15 cellular contexts compared by ENCODE assay signal in genomic region chr12:93808169-93808899, GRCh38.
"Had no signal": no experiment of that assay in that cellular context is flagged by ENCODE, and none has a peak within 500 bp of the region (broad histone marks: within the 10 kb centered on the region; RNA-seq: fewer than 3 reads in every experiment).

No MANE protein-coding gene starts in this region.

- H3K4me3 ChIP-seq: gastrocnemius medialis, left lung, pancreas, suprapubic skin, upper lobe of right lung had no signal

- H3K27ac Mint-ChIP-seq: activated T-helper 17 cell treated with anti-CD3 and anti-CD28 coated beads, Interleukin-2, amount 50 U/mL, for 72 hours had no signal

- H3K27me3 ChIP-seq: brain microvascular endothelial cell, gastrocnemius medialis, left lung, pancreas, suprapubic skin, upper lobe of right lung had no signal

- H3K4me3 Mint-ChIP-seq: activated T-helper 17 cell treated with anti-CD3 and anti-CD28 coated beads, Interleukin-2, amount 50 U/mL, for 72 hours had no signal

- H3K36me3 ChIP-seq: brain microvascular endothelial cell, gastrocnemius medialis, left lung, pancreas, suprapubic skin, upper lobe of right lung had no signal

- ATAC-seq: activated T-helper 17 cell treated with anti-CD3 and anti-CD28 coated beads, Interleukin-2, amount 50 U/mL, for 72 hours; gastrocnemius medialis; left lung; pancreas; upper lobe of right lung had no signal

- H3K27ac ChIP-seq: brain microvascular endothelial cell, epithelial cell of prostate, pancreas, suprapubic skin had no signal

- H3K27me3 Mint-ChIP-seq: activated T-helper 17 cell treated with anti-CD3 and anti-CD28 coated beads, Interleukin-2, amount 50 U/mL, for 72 hours had no signal

- DNase-seq: activated CD4-positive, alpha-beta T cell treated with anti-CD3 and anti-CD28 coated beads, Interleukin-2, amount 50 U/mL, for 4 hours; activated CD4-positive, CD25-positive, alpha-beta regulatory T cell treated with anti-CD3 and anti-CD28 coated beads, Interleukin-2, amount 50 U/mL, for 72 hours; activated naive CD4-positive, alpha-beta T cell treated with Interleukin-2 at 50 U/mL for 16 hours; anterior cingulate cortex; brain microvascular endothelial cell; gastrocnemius medialis; left lung; pancreas; stimulated activated CD4-positive, alpha-beta T cell treated with anti-CD3 and anti-CD28 coated beads, Interleukin-15, amount 100 ng/mL, for 24 hours; stimulated activated CD4-positive, alpha-beta T cell treated with anti-CD3 and anti-CD28 coated beads, Interleukin-4, amount 100 ng/mL, for 1 hour; stimulated activated naive CD4-positive, alpha-beta T cell; upper lobe of right lung had no signal

- H3K9me3 ChIP-seq: gastrocnemius medialis, left lung, pancreas, suprapubic skin, upper lobe of right lung had no signal
